In the genomic region with DNA sequence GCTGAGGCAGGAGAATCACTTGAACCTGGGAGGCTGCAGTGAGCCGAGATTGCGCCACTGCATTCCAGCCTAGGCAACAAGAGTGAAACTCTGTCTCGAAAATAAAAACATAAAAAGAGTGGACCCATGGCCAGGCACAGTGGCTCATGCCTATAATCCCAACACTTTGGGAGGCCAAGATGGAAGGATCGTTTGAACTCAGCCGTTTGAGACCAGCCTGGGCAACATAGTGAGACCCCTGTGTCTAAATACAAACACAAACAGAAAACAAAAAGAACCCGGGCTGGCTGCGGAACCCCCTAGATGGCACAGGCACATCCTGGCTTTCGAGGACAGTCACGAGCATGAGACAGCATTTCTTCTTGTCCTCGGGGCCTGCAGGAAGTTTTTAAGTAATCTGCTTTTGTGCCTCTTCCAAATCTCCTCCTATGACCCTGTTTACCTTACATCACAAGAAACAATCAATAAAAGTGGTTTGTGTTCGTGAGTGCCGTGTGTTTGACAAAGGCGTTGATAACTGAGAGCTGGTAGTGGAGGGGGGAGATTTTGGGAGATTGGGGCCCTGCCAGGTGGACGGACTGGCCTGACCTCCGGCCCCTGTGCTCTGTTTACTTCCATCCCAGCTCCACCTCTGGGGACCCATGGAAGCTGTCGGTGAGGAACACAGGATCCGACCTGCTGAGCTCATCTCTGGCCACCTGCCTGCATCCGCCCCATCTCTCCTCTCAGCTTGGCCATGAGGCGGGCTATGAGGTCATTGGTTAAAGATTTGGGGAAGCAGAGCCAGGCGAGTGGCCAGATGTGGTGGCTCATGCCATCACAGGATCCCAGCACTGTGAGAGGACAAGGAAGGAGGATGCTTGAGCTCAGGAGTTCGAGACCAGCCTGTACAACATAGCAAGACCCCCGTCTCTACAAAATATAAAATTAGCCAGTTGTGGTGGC, we compare ENCODE assay signal across 1 cellular context.
TF ChIP-seq lines count a peak whose summit lies in the region.

No MANE protein-coding gene starts in this region.

TF ChIP-seq in K562, 482 proteins besides CTCF, POLR2A, EP300 and RAD21 (continued from another document and continues in another):
- TF ChIP-seq, protein P1, sequence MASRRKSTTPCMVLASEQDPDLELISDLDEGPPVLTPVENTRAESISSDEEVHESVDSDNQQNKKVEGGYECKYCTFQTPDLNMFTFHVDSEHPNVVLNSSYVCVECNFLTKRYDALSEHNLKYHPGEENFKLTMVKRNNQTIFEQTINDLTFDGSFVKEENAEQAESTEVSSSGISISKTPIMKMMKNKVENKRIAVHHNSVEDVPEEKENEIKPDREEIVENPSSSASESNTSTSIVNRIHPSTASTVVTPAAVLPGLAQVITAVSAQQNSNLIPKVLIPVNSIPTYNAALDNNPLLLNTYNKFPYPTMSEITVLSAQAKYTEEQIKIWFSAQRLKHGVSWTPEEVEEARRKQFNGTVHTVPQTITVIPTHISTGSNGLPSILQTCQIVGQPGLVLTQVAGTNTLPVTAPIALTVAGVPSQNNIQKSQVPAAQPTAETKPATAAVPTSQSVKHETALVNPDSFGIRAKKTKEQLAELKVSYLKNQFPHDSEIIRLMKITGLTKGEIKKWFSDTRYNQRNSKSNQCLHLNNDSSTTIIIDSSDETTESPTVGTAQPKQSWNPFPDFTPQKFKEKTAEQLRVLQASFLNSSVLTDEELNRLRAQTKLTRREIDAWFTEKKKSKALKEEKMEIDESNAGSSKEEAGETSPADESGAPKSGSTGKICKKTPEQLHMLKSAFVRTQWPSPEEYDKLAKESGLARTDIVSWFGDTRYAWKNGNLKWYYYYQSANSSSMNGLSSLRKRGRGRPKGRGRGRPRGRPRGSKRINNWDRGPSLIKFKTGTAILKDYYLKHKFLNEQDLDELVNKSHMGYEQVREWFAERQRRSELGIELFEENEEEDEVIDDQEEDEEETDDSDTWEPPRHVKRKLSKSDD (conservative IDR thresholded peaks at IDR 0.05; ENCODE audit: low read length), result no peak
- TF ChIP-seq ZFPM2 (CRISPR knock-in tag; IDR thresholded peaks at IDR 0.05) (no peak), RCOR1 (IDR thresholded peaks at IDR 0.05; ENCODE audit: borderline replicate concordance in 1 of 2, low read depth in 2 of 2, low read length in 2 of 2) (peak; percentile 31 to 76; a peak in 2 of 4 replicates), JUNB (CRISPR knock-in tag; conservative IDR thresholded peaks at IDR 0.05) (no peak), BACH1 (tag; IDR thresholded peaks at IDR 0.05) (peak; percentile 86), PHB (CRISPR knock-in tag; IDR thresholded peaks at IDR 0.05) (peak; percentile 34; the same call in 1 of the 2 replicates), RBFOX2 (IDR thresholded peaks at IDR 0.05; ENCODE audit: low read depth, low read length) (peak; percentile 52), SMAD1 (IDR thresholded peaks at IDR 0.05; ENCODE audit: low read depth, low read length, partially characterized antibody) (no peak), GABPA (tag; conservative IDR thresholded peaks at IDR 0.05; ENCODE audit: low read depth) (no peak; the same call in 1 of the 2 replicates), TEAD2 (tag; IDR thresholded peaks at IDR 0.05) (peak; percentile 0; the same call in 1 of the 2 replicates), SRSF3 (IDR thresholded peaks at IDR 0.05; ENCODE audit: insufficient read depth, low read length) (no peak), NUFIP1 (IDR thresholded peaks at IDR 0.05; ENCODE audit: partially characterized antibody) (no peak), ZNF408 (CRISPR knock-in tag; IDR thresholded peaks at IDR 0.05; ENCODE audit: low read depth) (no peak), RUNX1 (IDR thresholded peaks at IDR 0.05; ENCODE audit: low read depth) (no peak), HCFC1 (IDR thresholded peaks at IDR 0.05; ENCODE audit: low read depth, low read length) (no peak), DPF2 (IDR thresholded peaks at IDR 0.05) (peak; percentile 80), CBFA2T3 (IDR thresholded peaks at IDR 0.05) (peak; percentile 67), MECOM (CRISPR knock-in tag; IDR thresholded peaks at IDR 0.05) (peak; percentile 88), EHMT2 (IDR thresholded peaks at IDR 0.05) (no peak), ELF4 (CRISPR knock-in tag; IDR thresholded peaks at IDR 0.05) (0 out of 2 replicates have a peak, but pooled peaks have one; percentile 37), MAZ (CRISPR knock-in tag; conservative IDR thresholded peaks at IDR 0.05 in 1 of 2, IDR thresholded peaks at IDR 0.05 in 1 of 2) (peak in 1 of 2 experiments; percentile 24; a peak in 1 of 4 replicates), ZNF77 (CRISPR knock-in tag; IDR thresholded peaks at IDR 0.05) (no peak), TAF9B (IDR thresholded peaks at IDR 0.05; ENCODE audit: partially characterized antibody) (no peak), ZNF274 (IDR thresholded peaks at IDR 0.05; ENCODE audit: borderline replicate concordance, low read depth, low read length) (no peak), NFXL1 (CRISPR knock-in tag; IDR thresholded peaks at IDR 0.05) (no peak), HNRNPK (IDR thresholded peaks at IDR 0.05; ENCODE audit: low read depth, low read length, poor library complexity, severe bottlenecking) (no peak), DDX20 (tag; IDR thresholded peaks at IDR 0.05; ENCODE audit: low read depth) (no peak; the same call in 1 of the 2 replicates), NR4A1 (CRISPR knock-in tag; IDR thresholded peaks at IDR 0.05) (no peak), NR4A1 (tag; IDR thresholded peaks at IDR 0.05) (0 out of 2 replicates have a peak, but pooled peaks have one; percentile 58)
- TF ChIP-seq, protein P2, sequence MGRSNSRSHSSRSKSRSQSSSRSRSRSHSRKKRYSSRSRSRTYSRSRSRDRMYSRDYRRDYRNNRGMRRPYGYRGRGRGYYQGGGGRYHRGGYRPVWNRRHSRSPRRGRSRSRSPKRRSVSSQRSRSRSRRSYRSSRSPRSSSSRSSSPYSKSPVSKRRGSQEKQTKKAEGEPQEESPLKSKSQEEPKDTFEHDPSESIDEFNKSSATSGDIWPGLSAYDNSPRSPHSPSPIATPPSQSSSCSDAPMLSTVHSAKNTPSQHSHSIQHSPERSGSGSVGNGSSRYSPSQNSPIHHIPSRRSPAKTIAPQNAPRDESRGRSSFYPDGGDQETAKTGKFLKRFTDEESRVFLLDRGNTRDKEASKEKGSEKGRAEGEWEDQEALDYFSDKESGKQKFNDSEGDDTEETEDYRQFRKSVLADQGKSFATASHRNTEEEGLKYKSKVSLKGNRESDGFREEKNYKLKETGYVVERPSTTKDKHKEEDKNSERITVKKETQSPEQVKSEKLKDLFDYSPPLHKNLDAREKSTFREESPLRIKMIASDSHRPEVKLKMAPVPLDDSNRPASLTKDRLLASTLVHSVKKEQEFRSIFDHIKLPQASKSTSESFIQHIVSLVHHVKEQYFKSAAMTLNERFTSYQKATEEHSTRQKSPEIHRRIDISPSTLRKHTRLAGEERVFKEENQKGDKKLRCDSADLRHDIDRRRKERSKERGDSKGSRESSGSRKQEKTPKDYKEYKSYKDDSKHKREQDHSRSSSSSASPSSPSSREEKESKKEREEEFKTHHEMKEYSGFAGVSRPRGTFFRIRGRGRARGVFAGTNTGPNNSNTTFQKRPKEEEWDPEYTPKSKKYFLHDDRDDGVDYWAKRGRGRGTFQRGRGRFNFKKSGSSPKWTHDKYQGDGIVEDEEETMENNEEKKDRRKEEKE (IDR thresholded peaks at IDR 0.05; ENCODE audit: borderline replicate concordance in 1 of 2, control insufficient read depth in 1 of 2, low read depth in 2 of 2, low read length in 1 of 2), result no peak
- TF ChIP-seq, protein P3, sequence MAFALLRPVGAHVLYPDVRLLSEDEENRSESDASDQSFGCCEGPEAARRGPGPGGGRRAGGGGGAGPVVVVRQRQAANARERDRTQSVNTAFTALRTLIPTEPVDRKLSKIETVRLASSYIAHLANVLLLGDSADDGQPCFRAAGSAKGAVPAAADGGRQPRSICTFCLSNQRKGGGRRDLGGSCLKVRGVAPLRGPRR (CRISPR knock-in tag; IDR thresholded peaks at IDR 0.05), result no peak
- TF ChIP-seq, protein P4, sequence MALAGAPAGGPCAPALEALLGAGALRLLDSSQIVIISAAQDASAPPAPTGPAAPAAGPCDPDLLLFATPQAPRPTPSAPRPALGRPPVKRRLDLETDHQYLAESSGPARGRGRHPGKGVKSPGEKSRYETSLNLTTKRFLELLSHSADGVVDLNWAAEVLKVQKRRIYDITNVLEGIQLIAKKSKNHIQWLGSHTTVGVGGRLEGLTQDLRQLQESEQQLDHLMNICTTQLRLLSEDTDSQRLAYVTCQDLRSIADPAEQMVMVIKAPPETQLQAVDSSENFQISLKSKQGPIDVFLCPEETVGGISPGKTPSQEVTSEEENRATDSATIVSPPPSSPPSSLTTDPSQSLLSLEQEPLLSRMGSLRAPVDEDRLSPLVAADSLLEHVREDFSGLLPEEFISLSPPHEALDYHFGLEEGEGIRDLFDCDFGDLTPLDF (CRISPR knock-in tag; IDR thresholded peaks at IDR 0.05), result 0 out of 2 replicates have a peak, but pooled peaks have one; percentile 32
- TF ChIP-seq, protein P5, sequence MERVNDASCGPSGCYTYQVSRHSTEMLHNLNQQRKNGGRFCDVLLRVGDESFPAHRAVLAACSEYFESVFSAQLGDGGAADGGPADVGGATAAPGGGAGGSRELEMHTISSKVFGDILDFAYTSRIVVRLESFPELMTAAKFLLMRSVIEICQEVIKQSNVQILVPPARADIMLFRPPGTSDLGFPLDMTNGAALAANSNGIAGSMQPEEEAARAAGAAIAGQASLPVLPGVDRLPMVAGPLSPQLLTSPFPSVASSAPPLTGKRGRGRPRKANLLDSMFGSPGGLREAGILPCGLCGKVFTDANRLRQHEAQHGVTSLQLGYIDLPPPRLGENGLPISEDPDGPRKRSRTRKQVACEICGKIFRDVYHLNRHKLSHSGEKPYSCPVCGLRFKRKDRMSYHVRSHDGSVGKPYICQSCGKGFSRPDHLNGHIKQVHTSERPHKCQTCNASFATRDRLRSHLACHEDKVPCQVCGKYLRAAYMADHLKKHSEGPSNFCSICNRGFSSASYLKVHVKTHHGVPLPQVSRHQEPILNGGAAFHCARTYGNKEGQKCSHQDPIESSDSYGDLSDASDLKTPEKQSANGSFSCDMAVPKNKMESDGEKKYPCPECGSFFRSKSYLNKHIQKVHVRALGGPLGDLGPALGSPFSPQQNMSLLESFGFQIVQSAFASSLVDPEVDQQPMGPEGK (CRISPR knock-in tag; IDR thresholded peaks at IDR 0.05; ENCODE audit: borderline replicate concordance), result no peak
- TF ChIP-seq, protein P6, sequence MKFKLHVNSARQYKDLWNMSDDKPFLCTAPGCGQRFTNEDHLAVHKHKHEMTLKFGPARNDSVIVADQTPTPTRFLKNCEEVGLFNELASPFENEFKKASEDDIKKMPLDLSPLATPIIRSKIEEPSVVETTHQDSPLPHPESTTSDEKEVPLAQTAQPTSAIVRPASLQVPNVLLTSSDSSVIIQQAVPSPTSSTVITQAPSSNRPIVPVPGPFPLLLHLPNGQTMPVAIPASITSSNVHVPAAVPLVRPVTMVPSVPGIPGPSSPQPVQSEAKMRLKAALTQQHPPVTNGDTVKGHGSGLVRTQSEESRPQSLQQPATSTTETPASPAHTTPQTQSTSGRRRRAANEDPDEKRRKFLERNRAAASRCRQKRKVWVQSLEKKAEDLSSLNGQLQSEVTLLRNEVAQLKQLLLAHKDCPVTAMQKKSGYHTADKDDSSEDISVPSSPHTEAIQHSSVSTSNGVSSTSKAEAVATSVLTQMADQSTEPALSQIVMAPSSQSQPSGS (CRISPR knock-in tag; IDR thresholded peaks at IDR 0.05), result no peak
- TF ChIP-seq, protein P7, sequence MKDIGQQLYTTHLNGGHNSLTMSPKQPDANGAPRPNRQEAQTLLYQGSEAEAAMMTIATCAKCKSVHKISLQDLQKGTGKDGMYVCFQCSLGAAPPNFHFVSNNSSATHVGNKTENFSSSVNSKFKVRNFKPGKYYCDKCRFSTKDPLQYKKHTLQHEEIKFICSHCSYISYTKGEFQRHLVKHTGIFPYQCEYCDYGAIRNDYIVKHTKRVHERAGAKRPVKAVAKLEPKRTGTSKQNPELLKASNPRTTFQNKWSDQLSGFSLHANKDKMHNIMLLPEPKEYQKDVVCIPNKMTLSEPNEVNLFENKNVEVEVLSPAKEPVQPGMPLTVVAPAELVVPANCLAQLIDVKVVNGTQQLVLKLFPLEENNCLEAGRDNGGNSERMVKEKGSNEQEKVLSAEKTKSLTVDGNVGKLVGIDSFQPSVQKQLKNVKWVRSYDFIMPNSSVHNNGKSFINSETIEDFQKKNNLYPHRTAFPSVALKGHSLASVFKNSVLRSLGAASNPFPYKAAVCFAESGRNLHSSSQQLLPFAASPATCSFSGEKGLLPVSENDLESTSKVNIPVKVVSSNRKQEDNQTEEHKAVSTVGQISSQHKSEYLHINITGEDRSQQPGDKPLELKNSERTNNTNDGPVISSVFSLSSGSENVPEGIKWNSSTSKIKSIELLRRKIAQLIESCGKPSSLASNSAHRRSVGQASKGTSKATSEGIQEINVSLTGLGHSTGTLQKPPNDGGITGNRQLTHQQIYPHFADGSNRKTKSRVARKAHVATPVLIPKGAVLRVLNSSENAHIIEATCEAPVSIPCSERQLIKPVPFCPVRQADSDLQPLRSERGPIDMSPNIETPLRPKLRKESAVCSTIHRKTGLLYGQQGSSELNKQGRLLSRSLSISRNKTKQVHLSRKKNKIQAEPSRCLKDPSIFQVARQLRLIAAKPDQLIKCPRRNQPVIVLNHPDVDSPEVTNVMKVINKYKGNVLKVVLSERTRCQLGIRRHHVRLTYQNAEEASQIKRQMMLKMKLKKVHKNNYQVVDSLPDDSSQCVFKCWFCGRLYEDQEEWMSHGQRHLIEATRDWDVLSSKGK (CRISPR knock-in tag; IDR thresholded peaks at IDR 0.05), result no peak
- TF ChIP-seq, protein P8, sequence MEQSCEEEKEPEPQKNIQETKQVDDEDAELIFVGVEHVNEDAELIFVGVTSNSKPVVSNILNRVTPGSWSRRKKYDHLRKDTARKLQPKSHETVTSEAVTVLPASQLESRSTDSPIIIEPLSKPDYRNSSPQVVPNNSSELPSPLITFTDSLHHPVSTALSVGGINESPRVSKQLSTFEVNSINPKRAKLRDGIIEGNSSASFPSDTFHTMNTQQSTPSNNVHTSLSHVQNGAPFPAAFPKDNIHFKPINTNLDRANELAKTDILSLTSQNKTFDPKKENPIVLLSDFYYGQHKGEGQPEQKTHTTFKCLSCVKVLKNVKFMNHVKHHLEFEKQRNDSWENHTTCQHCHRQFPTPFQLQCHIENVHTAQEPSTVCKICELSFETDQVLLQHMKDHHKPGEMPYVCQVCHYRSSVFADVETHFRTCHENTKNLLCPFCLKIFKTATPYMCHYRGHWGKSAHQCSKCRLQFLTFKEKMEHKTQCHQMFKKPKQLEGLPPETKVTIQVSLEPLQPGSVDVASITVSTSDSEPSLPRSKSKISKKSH (CRISPR knock-in tag; IDR thresholded peaks at IDR 0.05), result no peak
- TF ChIP-seq, protein P9, sequence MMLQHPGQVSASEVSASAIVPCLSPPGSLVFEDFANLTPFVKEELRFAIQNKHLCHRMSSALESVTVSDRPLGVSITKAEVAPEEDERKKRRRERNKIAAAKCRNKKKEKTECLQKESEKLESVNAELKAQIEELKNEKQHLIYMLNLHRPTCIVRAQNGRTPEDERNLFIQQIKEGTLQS (IDR thresholded peaks at IDR 0.05), result peak; percentile 86
- TF ChIP-seq, protein P9 (CRISPR knock-in tag; conservative IDR thresholded peaks at IDR 0.05), result 0 out of 2 replicates have a peak, but pooled peaks have one; percentile 36
- TF ChIP-seq, protein P10, sequence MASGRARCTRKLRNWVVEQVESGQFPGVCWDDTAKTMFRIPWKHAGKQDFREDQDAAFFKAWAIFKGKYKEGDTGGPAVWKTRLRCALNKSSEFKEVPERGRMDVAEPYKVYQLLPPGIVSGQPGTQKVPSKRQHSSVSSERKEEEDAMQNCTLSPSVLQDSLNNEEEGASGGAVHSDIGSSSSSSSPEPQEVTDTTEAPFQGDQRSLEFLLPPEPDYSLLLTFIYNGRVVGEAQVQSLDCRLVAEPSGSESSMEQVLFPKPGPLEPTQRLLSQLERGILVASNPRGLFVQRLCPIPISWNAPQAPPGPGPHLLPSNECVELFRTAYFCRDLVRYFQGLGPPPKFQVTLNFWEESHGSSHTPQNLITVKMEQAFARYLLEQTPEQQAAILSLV (tag; IDR thresholded peaks at IDR 0.05), result no peak; the same call in 1 of the 2 replicates
